Comparison of ENCODE assay signal across 1 cellular context in the genomic region with DNA sequence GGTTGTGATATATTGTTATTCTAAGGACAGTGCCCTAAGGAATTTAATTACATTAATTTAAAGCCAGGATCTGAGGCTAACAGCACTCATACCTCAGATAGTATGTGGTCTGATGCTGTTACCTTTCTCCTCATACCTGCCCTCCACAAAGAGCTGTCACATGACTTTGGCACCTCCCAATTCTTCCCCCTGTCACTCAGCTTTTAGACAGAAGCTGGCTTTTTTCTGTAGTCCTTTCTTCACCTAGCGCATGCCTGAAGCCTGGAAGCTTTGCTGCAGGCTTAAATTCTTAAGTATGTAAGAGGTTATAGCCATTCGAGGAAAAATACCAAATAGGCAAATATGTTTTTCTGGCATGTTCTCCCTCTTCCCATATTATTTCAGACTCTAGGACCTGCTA.
TF ChIP-seq lines count a peak whose summit lies in the region.

No MANE protein-coding gene starts in this region.

TF ChIP-seq in WTC11, 78 proteins besides CTCF, POLR2A, EP300 and RAD21 (continued from another document):
- TF ChIP-seq, protein P1, sequence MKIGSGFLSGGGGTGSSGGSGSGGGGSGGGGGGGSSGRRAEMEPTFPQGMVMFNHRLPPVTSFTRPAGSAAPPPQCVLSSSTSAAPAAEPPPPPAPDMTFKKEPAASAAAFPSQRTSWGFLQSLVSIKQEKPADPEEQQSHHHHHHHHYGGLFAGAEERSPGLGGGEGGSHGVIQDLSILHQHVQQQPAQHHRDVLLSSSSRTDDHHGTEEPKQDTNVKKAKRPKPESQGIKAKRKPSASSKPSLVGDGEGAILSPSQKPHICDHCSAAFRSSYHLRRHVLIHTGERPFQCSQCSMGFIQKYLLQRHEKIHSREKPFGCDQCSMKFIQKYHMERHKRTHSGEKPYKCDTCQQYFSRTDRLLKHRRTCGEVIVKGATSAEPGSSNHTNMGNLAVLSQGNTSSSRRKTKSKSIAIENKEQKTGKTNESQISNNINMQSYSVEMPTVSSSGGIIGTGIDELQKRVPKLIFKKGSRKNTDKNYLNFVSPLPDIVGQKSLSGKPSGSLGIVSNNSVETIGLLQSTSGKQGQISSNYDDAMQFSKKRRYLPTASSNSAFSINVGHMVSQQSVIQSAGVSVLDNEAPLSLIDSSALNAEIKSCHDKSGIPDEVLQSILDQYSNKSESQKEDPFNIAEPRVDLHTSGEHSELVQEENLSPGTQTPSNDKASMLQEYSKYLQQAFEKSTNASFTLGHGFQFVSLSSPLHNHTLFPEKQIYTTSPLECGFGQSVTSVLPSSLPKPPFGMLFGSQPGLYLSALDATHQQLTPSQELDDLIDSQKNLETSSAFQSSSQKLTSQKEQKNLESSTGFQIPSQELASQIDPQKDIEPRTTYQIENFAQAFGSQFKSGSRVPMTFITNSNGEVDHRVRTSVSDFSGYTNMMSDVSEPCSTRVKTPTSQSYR (CRISPR knock-in tag; IDR thresholded peaks at IDR 0.05), result no peak
- TF ChIP-seq, protein P2, sequence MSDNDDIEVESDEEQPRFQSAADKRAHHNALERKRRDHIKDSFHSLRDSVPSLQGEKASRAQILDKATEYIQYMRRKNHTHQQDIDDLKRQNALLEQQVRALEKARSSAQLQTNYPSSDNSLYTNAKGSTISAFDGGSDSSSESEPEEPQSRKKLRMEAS (CRISPR knock-in tag; IDR thresholded peaks at IDR 0.05), result no peak
- TF ChIP-seq, protein P3, sequence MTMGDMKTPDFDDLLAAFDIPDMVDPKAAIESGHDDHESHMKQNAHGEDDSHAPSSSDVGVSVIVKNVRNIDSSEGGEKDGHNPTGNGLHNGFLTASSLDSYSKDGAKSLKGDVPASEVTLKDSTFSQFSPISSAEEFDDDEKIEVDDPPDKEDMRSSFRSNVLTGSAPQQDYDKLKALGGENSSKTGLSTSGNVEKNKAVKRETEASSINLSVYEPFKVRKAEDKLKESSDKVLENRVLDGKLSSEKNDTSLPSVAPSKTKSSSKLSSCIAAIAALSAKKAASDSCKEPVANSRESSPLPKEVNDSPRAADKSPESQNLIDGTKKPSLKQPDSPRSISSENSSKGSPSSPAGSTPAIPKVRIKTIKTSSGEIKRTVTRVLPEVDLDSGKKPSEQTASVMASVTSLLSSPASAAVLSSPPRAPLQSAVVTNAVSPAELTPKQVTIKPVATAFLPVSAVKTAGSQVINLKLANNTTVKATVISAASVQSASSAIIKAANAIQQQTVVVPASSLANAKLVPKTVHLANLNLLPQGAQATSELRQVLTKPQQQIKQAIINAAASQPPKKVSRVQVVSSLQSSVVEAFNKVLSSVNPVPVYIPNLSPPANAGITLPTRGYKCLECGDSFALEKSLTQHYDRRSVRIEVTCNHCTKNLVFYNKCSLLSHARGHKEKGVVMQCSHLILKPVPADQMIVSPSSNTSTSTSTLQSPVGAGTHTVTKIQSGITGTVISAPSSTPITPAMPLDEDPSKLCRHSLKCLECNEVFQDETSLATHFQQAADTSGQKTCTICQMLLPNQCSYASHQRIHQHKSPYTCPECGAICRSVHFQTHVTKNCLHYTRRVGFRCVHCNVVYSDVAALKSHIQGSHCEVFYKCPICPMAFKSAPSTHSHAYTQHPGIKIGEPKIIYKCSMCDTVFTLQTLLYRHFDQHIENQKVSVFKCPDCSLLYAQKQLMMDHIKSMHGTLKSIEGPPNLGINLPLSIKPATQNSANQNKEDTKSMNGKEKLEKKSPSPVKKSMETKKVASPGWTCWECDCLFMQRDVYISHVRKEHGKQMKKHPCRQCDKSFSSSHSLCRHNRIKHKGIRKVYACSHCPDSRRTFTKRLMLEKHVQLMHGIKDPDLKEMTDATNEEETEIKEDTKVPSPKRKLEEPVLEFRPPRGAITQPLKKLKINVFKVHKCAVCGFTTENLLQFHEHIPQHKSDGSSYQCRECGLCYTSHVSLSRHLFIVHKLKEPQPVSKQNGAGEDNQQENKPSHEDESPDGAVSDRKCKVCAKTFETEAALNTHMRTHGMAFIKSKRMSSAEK (CRISPR knock-in tag; IDR thresholded peaks at IDR 0.05; ENCODE audit: borderline replicate concordance), result no peak
- TF ChIP-seq TEAD1 (CRISPR knock-in tag; IDR thresholded peaks at IDR 0.05) (no peak), ZNF219 (CRISPR knock-in tag; IDR thresholded peaks at IDR 0.05; ENCODE audit: borderline replicate concordance) (no peak), JUN (CRISPR knock-in tag; IDR thresholded peaks at IDR 0.05) (no peak)
- TF ChIP-seq, protein P4, sequence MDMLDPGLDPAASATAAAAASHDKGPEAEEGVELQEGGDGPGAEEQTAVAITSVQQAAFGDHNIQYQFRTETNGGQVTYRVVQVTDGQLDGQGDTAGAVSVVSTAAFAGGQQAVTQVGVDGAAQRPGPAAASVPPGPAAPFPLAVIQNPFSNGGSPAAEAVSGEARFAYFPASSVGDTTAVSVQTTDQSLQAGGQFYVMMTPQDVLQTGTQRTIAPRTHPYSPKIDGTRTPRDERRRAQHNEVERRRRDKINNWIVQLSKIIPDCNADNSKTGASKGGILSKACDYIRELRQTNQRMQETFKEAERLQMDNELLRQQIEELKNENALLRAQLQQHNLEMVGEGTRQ (CRISPR knock-in tag; IDR thresholded peaks at IDR 0.05), result peak; percentile 84
- TF ChIP-seq, protein P5, sequence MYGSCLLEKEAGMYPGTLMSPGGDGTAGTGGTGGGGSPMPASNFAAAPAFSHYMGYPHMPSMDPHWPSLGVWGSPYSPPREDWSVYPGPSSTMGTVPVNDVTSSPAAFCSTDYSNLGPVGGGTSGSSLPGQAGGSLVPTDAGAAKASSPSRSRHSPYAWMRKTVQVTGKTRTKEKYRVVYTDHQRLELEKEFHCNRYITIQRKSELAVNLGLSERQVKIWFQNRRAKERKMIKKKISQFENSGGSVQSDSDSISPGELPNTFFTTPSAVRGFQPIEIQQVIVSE (CRISPR knock-in tag; IDR thresholded peaks at IDR 0.05; ENCODE audit: borderline replicate concordance), result no peak
- TF ChIP-seq, protein P6, sequence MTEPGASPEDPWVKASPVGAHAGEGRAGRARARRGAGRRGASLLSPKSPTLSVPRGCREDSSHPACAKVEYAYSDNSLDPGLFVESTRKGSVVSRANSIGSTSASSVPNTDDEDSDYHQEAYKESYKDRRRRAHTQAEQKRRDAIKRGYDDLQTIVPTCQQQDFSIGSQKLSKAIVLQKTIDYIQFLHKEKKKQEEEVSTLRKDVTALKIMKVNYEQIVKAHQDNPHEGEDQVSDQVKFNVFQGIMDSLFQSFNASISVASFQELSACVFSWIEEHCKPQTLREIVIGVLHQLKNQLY (CRISPR knock-in tag; IDR thresholded peaks at IDR 0.05), result no peak
